8 cellular contexts compared by ENCODE assay signal in the genomic region with DNA sequence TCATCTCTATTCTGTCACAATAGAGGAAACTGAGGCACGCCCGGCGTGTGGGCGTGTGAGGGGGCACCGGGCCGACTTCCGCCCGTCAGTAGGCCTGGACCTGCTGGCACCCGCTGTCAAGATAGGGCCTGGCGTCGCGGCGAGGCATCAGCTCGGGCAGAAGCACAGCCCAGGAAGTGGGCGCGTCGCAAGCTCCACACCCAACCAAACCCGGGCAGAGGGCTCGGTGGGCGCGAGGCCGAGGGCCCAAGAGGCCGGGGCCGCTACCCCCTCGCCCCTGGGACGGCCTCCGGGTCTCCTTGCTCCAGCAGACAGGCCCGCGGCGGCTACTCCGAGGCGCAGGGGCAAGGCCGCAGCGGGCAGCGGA.
DNase-seq lines count a peak whose midpoint lies in the region; ATAC-seq and TF ChIP-seq lines count a peak whose summit lies in the region.

No MANE protein-coding gene starts in this region.

- H3K4me3 ChIP-seq in AG09309 (ENCODE audit: control insufficient read depth, low read depth, low read length): peak overlapping the region; percentile 71
- H3K4me3 ChIP-seq in astrocyte of the spinal cord (ENCODE audit: low read depth, low read length): peak overlapping the region; percentile 72
- peak overlapping the region; percentile 78 for H3K4me3 ChIP-seq in lower leg skin (ENCODE audit: low read depth, poor library complexity, severe bottlenecking)
- H3K4me3 ChIP-seq in tibial nerve: peak overlapping the region; percentile 60 to 84 (median 72)

- ATAC-seq in GM19324 (IDR thresholded peaks at IDR 0.05; ENCODE audit: low FRiP score, unreplicated experiment) (peak; percentile 52), HG03565 (IDR thresholded peaks at IDR 0.05; ENCODE audit: unreplicated experiment) (peak; percentile 29)

- no peak for DNase-seq in AG09309 (ENCODE audit: low read depth)
- no peak for DNase-seq in astrocyte of the spinal cord (ENCODE audit: low read depth, low spot score)
- peak in 1 of 2 donors; percentile 93 for DNase-seq in lower leg skin (ENCODE audit: low spot score in 2 of 2)
- no peak for DNase-seq in tibial nerve (ENCODE audit: low spot score in 2 of 2)
- no peak for DNase-seq in DMS 273 (lab: John Stamatoyannopoulos, UW; ENCODE audit: unreplicated experiment)
- DNase-seq in NCI-H1092 (lab: John Stamatoyannopoulos, UW): no peak

- no peaks in the 10 kb centered on the region for H3K27me3 ChIP-seq in tibial nerve

- intact Hi-C loops in lower leg skin (cut with DNase I; ENCODE audit: low total_unique reads): no loop called here

- no peak for TF ChIP-seq EP300 in tibial nerve (IDR thresholded peaks at IDR 0.05)

- H3K4me1 ChIP-seq in tibial nerve: peaks cover 0 to 25% (median 17%) of the 10 kb centered on the region in 4 donors

- H3K9me3 ChIP-seq in tibial nerve: no peaks in the 10 kb centered on the region

- TF ChIP-seq POLR2A in lower leg skin (IDR thresholded peaks at IDR 0.05) (no peak), tibial nerve (IDR thresholded peaks at IDR 0.05) (no peak)

- WGBS in lower leg skin, 2 donors: 11 to 22% methylated on average over 20 to 31 of the region's 35 CpGs
- WGBS in tibial nerve, 2 donors: 22 to 26% methylated on average over 12 to 23 of the region's 35 CpGs

- H3K27ac ChIP-seq in tibial nerve: peak overlapping the region; percentile 95 to 98 (median 96)

- no peaks in the 10 kb centered on the region for H3K36me3 ChIP-seq in tibial nerve

- in situ Hi-C loops in astrocyte of the spinal cord (cut with HindIII; ENCODE audit: low sequenced_read_pairs): no loop called here

- TF ChIP-seq CTCF in AG09309 (IDR thresholded peaks at IDR 0.05; ENCODE audit: control insufficient read depth, insufficient read depth, low read depth, low read length, missing control alignments) (no peak), astrocyte of the spinal cord (IDR thresholded peaks at IDR 0.05; ENCODE audit: low read depth, low read length) (no peak), lower leg skin (IDR thresholded peaks at IDR 0.05) (no peak), tibial nerve (IDR thresholded peaks at IDR 0.05) (peak in 1 of 5 experiments; percentile 18)
